ENCODE assay signal across 27 cellular contexts in genomic region chr13:45104294-45104693, GRCh38.
"Had no signal": no experiment of that assay in that cellular context is flagged by ENCODE, and none has a peak within 500 bp of the region (broad histone marks: within the 10 kb centered on the region; RNA-seq: fewer than 3 reads in every experiment).

No MANE protein-coding gene starts in this region.

- H3K4me3 ChIP-seq: ascending aorta, coronary artery, esophagus muscularis mucosa, gastrocnemius medialis, heart right ventricle, hepatocyte had no signal

- H3K79me2 ChIP-seq: hepatocyte had no signal

- DNase-seq: activated CD4-positive, alpha-beta T cell treated with anti-CD3 and anti-CD28 coated beads for 48 hours; activated CD4-positive, alpha-beta T cell treated with anti-CD3 and anti-CD28 coated beads, Interleukin-2, amount 50 U/mL, for 1 hour; activated CD4-positive, alpha-beta T cell treated with anti-CD3 and anti-CD28 coated beads, Interleukin-2, amount 50 U/mL, for 48 hours; activated CD8-positive, alpha-beta memory T cell treated with anti-CD3 and anti-CD28 coated beads for 24 hours; activated CD8-positive, alpha-beta T cell treated with anti-CD3 and anti-CD28 coated beads for 36 hours; activated effector memory CD4-positive, alpha-beta T cell treated with Interleukin-2 at 50 U/mL for 16 hours; activated gamma-delta T cell treated with Interleukin-2 at 50 U/mL for 16 hours; activated naive CD4-positive, alpha-beta T cell treated with Interleukin-2 at 50 U/mL for 16 hours; activated naive CD8-positive, alpha-beta T cell treated with anti-CD3 and anti-CD28 coated beads, Interleukin-2, amount 10 ng/mL, durations not matched to agents 7 days and 5 days; activated T-cell treated with anti-CD3 and anti-CD28 coated beads, Interleukin-2, amount 50 U/mL, for 4 hours; brain microvascular endothelial cell; dermis blood vessel endothelial cell; effector CD4-positive, alpha-beta T cell; effector memory CD8-positive, alpha-beta T cell; erythroblast; foreskin keratinocyte; gastrocnemius medialis; glutamatergic neuron; heart right ventricle; T-helper 2 cell had no signal

- H3K9me3 ChIP-seq: ascending aorta, esophagus muscularis mucosa, gastrocnemius medialis, heart right ventricle had no signal

- H3K27me3 ChIP-seq: ascending aorta, brain microvascular endothelial cell, foreskin keratinocyte, gastrocnemius medialis, hepatocyte had no signal

- H3K36me3 Mint-ChIP-seq: activated naive CD4-positive, alpha-beta T cell treated with anti-CD3 and anti-CD28 coated beads, Interleukin-2, amount 50 U/mL, for 72 hours; activated naive CD8-positive, alpha-beta T cell treated with anti-CD3 and anti-CD28 coated beads, Interleukin-2, amount 10 ng/mL, durations not matched to agents 7 days and 5 days had no signal

- H2AFZ ChIP-seq: hepatocyte had no signal

- H3K36me3 ChIP-seq: ascending aorta, brain microvascular endothelial cell, esophagus muscularis mucosa, gastrocnemius medialis, heart right ventricle had no signal

- ATAC-seq: activated CD8-positive, alpha-beta T cell treated with anti-CD3 and anti-CD28 coated beads for 36 hours; activated naive CD4-positive, alpha-beta T cell treated with anti-CD3 and anti-CD28 coated beads, Interleukin-2, amount 50 U/mL, for 72 hours; activated T-cell treated with anti-CD3 and anti-CD28 coated beads, Interleukin-2, amount 50 U/mL, for 4 hours; activated T-helper 17 cell treated with anti-CD3 and anti-CD28 coated beads, Interleukin-2, amount 50 U/mL, for 72 hours; effector memory CD8-positive, alpha-beta T cell; foreskin keratinocyte; gastrocnemius medialis; heart right ventricle had no signal

- H3K9me3 Mint-ChIP-seq: activated CD8-positive, alpha-beta T cell treated with anti-CD3 and anti-CD28 coated beads for 36 hours; activated naive CD4-positive, alpha-beta T cell treated with anti-CD3 and anti-CD28 coated beads, Interleukin-2, amount 50 U/mL, for 72 hours; activated naive CD8-positive, alpha-beta T cell treated with anti-CD3 and anti-CD28 coated beads, Interleukin-2, amount 10 ng/mL, durations not matched to agents 7 days and 5 days; activated T-cell treated with anti-CD3 and anti-CD28 coated beads, Interleukin-2, amount 50 U/mL, for 4 hours; activated T-helper 17 cell treated with anti-CD3 and anti-CD28 coated beads, Interleukin-2, amount 50 U/mL, for 72 hours; central memory CD8-positive, alpha-beta T cell; effector memory CD8-positive, alpha-beta T cell had no signal

- H3K27ac ChIP-seq: ascending aorta, brain microvascular endothelial cell, coronary artery, esophagus muscularis mucosa, foreskin keratinocyte, gastrocnemius medialis, heart right ventricle, hepatocyte had no signal

- H3K4me1 Mint-ChIP-seq: activated T-helper 17 cell treated with anti-CD3 and anti-CD28 coated beads, Interleukin-2, amount 50 U/mL, for 72 hours had no signal

- H3K27ac Mint-ChIP-seq: activated CD8-positive, alpha-beta T cell treated with anti-CD3 and anti-CD28 coated beads for 36 hours; activated naive CD4-positive, alpha-beta T cell treated with anti-CD3 and anti-CD28 coated beads, Interleukin-2, amount 50 U/mL, for 72 hours; activated naive CD8-positive, alpha-beta T cell treated with anti-CD3 and anti-CD28 coated beads, Interleukin-2, amount 10 ng/mL, durations not matched to agents 7 days and 5 days; activated T-helper 17 cell treated with anti-CD3 and anti-CD28 coated beads, Interleukin-2, amount 50 U/mL, for 72 hours; effector memory CD8-positive, alpha-beta T cell had no signal

- H3K4me2 ChIP-seq: hepatocyte had no signal

- H3K4me3 Mint-ChIP-seq: activated CD8-positive, alpha-beta T cell treated with anti-CD3 and anti-CD28 coated beads for 36 hours; activated naive CD8-positive, alpha-beta T cell treated with anti-CD3 and anti-CD28 coated beads, Interleukin-2, amount 10 ng/mL, durations not matched to agents 7 days and 5 days; activated T-cell treated with anti-CD3 and anti-CD28 coated beads, Interleukin-2, amount 50 U/mL, for 4 hours; activated T-helper 17 cell treated with anti-CD3 and anti-CD28 coated beads, Interleukin-2, amount 50 U/mL, for 72 hours; central memory CD8-positive, alpha-beta T cell; effector memory CD8-positive, alpha-beta T cell had no signal
